ENCODE assay signal across 20 cellular contexts in the genomic region with DNA sequence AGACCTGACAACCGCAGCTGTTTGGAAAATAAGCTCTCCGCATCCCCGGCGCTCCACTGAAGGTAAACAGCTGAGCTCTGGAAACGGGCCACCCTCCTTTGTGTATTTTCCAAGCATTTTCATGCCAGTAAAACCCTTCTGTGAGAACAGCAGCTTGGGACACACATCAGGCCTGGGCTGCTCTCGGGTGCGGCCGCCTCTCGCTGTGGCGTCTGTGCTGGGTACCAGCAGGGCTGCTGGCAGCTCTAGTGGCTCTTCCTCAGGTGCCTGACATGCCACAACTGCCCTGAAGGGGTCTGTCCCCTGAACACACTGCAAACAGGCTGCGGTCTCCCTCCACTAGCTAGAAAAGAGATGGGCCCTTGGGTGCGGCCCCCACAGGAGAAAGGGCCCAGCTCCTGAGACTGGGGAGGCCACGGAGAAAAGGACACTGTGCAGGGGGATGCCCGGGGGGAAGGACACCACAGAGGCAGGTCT.
A peak's percentile ranks its signal among the peaks of the same experiment; 100 is the strongest.
DNase-seq lines count a peak whose midpoint lies in the region; FAIRE-seq and TF ChIP-seq lines count a peak whose summit lies in the region.
"Had no signal": no experiment of that assay in that cellular context is flagged by ENCODE, and none has a peak within 500 bp of the region (broad histone marks: within the 10 kb centered on the region; RNA-seq: fewer than 3 reads in every experiment).

No MANE protein-coding gene starts in this region.

- H3K9ac ChIP-seq in muscle layer of colon (ENCODE audit: low read length), result peak overlapping the region; percentile 6

- in situ Hi-C loops in transverse colon (cut with MboI; ENCODE audit: low pct_ligation_motif_present in 1 of 4, low pct_unique_long_range_greater_than_20kb in 1 of 4, low sequenced_read_pairs in 3 of 4), result no loop called here

- TF ChIP-seq CTCF in dorsolateral prefrontal cortex (IDR thresholded peaks at IDR 0.05 in 54 of 56, conservative IDR thresholded peaks at IDR 0.05 in 2 of 56; ENCODE audit: low read depth in 1 of 56, partially characterized antibody in 56 of 56) (peak in 1 of 56 donors; percentile 11), transverse colon (IDR thresholded peaks at IDR 0.05) (no peak)

- H3K4me1 ChIP-seq in muscle layer of colon (ENCODE audit: insufficient read depth, low read length), result peaks cover 42% of the 10 kb centered on the region
- H3K4me1 ChIP-seq in transverse colon, result peaks cover 15 to 30% (median 20%) of the 10 kb centered on the region in 4 donors
- H3K4me1 ChIP-seq: lower lobe of right lung had no signal

- intact Hi-C loops in dorsolateral prefrontal cortex (cut with DNase I), result no loop called here
- intact Hi-C loops in transverse colon (cut with DNase I; ENCODE audit: low total_unique reads), result no loop called here

- H3K9me3 ChIP-seq in muscle layer of colon (ENCODE audit: low read length) (no peaks in the 10 kb centered on the region), transverse colon (no peaks in the 10 kb centered on the region)
- H3K9me3 ChIP-seq: lower lobe of right lung, neutrophil had no signal

- no peak for TF ChIP-seq EP300 in transverse colon (IDR thresholded peaks at IDR 0.05; ENCODE audit: low read depth)

- FAIRE-seq in HTR-8/SVneo (lab: Jason Lieb, UNC), result no peak
- FAIRE-seq: astrocyte had no signal

- H3K4me3 ChIP-seq in dorsolateral prefrontal cortex, result peak overlapping the region in 8 of 59 donors; percentile 0 to 27 (median 12)
- H3K4me3 ChIP-seq in muscle layer of colon (ENCODE audit: low read depth in 1 of 2, low read length in 2 of 2), result no peak overlapping the region
- H3K4me3 ChIP-seq in transverse colon, result no peak overlapping the region
- H3K4me3 ChIP-seq: lower lobe of right lung had no signal

- no peak for TF ChIP-seq POLR2A in transverse colon (IDR thresholded peaks at IDR 0.05)

- WGBS in transverse colon (ENCODE audit: low coverage in 1 of 2), 2 donors, result 76% methylated on average over 14 of the region's 14 CpGs; no CpG with 5 or more reads in 1 of the 2 donors

- H3K27ac ChIP-seq in dorsolateral prefrontal cortex, result peak overlapping the region; percentile 76 to 99 (median 95)
- peak overlapping the region; percentile 73 for H3K27ac ChIP-seq in muscle layer of colon (ENCODE audit: low read depth, low read length)
- peak overlapping the region; percentile 64 to 83 (median 72) for H3K27ac ChIP-seq in transverse colon
- H3K27ac ChIP-seq: 22Rv1, lower lobe of right lung, neutrophil had no signal

- DNase-seq in DMS153 (lab: John Stamatoyannopoulos, UW), result peak; percentile 31
- DNase-seq in DMS153 treated with DMSO at 0.1 percent for 48 hours (lab: John Stamatoyannopoulos, UW; ENCODE audit: unreplicated experiment), result no peak
- no peak for DNase-seq in dorsolateral prefrontal cortex
- peak; percentile 46 for DNase-seq in transverse colon
- no peak for DNase-seq in activated CD4-positive, alpha-beta T cell treated with anti-CD3 and anti-CD28 coated beads, Interleukin-2, amount 50 U/mL, for 4 hours
- no peak for DNase-seq in HTR-8/SVneo (ENCODE audit: insufficient read length, low spot score)
- no peak for DNase-seq in H4 (ENCODE audit: low spot score)
- DNase-seq: activated B cell treated with CpG ODN at 0.5 μM for 24 hours; activated gamma-delta T cell; DND-41; H7; Karpas-422; lower lobe of right lung; NCI-H187 treated with DMSO at 0.1 percent for 48 hours; stimulated activated naive CD4-positive, alpha-beta T cell; T-cell had no signal

- H3K36me3 ChIP-seq in muscle layer of colon (ENCODE audit: insufficient read depth, low read length) (peaks cover 6% of the 10 kb centered on the region), transverse colon (no peaks in the 10 kb centered on the region)

- no peaks in the 10 kb centered on the region for H3K27me3 ChIP-seq in dorsolateral prefrontal cortex
- no peaks in the 10 kb centered on the region for H3K27me3 ChIP-seq in muscle layer of colon (ENCODE audit: control insufficient read depth in 1 of 2, insufficient read depth in 2 of 2, low read length in 2 of 2)
- H3K27me3 ChIP-seq in transverse colon, result no peaks in the 10 kb centered on the region
- H3K27me3 ChIP-seq: neutrophil had no signal

Comparison
In these comparisons a context has a peak if more than half of its experiments do, and no peak if none do; other contexts are left out.
1. DNase-seq: peak in DMS153 (single experiment) and transverse colon (single experiment); none in DMS153 treated with DMSO at 0.1 percent for 48 hours (single experiment), dorsolateral prefrontal cortex (0 of 10), activated CD4-positive, alpha-beta T cell treated with anti-CD3 and anti-CD28 coated beads, Interleukin-2, amount 50 U/mL, for 4 hours (0 of 2), HTR-8/SVneo (single experiment) and H4 (single experiment).
2. Peak in every context shown above with its lines, with median percentiles within 50 percentile points of each other: H3K27ac ChIP-seq.